ENCODE assay signal across 1 cellular context in the genomic region with DNA sequence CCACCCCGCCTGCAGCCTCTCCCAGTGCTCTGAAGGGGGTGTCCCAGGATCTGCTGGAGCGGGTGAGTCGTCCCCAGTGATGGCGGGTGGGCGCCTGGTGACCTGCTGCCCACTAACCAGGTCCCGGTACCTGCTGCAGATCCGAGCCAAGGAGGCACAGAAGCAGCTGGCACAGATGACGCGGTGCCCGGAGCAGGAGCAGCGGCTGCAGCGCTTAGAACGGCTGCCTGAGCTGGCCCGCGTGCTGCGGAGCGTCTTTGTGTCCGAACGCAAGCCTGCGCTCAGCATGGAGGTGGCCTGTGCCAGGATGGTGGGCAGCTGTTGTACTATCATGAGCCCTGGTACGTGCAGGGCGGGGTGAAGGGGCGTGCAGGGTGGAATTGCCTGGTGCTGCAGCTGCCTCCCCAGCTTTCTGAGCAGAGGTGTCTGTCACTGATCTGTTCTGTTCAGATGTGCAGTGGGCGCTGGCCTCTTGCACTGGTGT.
TF ChIP-seq lines count a peak whose summit lies in the region.

No MANE protein-coding gene starts in this region.

TF ChIP-seq in HepG2, 621 proteins besides CTCF, POLR2A, EP300 and RAD21 (continued from another document):
- TF ChIP-seq, protein P1, sequence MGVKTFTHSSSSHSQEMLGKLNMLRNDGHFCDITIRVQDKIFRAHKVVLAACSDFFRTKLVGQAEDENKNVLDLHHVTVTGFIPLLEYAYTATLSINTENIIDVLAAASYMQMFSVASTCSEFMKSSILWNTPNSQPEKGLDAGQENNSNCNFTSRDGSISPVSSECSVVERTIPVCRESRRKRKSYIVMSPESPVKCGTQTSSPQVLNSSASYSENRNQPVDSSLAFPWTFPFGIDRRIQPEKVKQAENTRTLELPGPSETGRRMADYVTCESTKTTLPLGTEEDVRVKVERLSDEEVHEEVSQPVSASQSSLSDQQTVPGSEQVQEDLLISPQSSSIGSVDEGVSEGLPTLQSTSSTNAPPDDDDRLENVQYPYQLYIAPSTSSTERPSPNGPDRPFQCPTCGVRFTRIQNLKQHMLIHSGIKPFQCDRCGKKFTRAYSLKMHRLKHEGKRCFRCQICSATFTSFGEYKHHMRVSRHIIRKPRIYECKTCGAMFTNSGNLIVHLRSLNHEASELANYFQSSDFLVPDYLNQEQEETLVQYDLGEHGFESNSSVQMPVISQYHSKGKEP (CRISPR knock-in tag; IDR thresholded peaks at IDR 0.05), result no peak
- TF ChIP-seq SOX6 (IDR thresholded peaks at IDR 0.05) (no peak), SOX6 (CRISPR knock-in tag; IDR thresholded peaks at IDR 0.05) (0 out of 2 replicates have a peak, but pooled peaks have one; percentile 27), HNRNPL (IDR thresholded peaks at IDR 0.05; ENCODE audit: low read depth, low read length) (0 out of 2 replicates have a peak, but pooled peaks have one; percentile 38), ZNF841 (CRISPR knock-in tag; IDR thresholded peaks at IDR 0.05; ENCODE audit: borderline replicate concordance) (no peak), FOSL2 (CRISPR knock-in tag; IDR thresholded peaks at IDR 0.05) (0 out of 2 replicates have a peak, but pooled peaks have one; percentile 3), ZNF253 (CRISPR knock-in tag; IDR thresholded peaks at IDR 0.05; ENCODE audit: borderline replicate concordance) (0 out of 2 replicates have a peak, but pooled peaks have one; percentile 28), GTF2F1 (IDR thresholded peaks at IDR 0.05; ENCODE audit: low read length) (no peak), CREM (IDR thresholded peaks at IDR 0.05) (no peak), CREM (CRISPR knock-in tag; IDR thresholded peaks at IDR 0.05) (no peak), SMAD1 (CRISPR knock-in tag; IDR thresholded peaks at IDR 0.05; ENCODE audit: borderline replicate concordance, low read depth) (no peak), TARDBP (CRISPR knock-in tag; IDR thresholded peaks at IDR 0.05) (0 out of 2 replicates have a peak, but pooled peaks have one; percentile 26), RBFOX2 (IDR thresholded peaks at IDR 0.05; ENCODE audit: low read depth, low read length) (peak; percentile 77), GABPB1 (CRISPR knock-in tag; IDR thresholded peaks at IDR 0.05) (peak; percentile 16; the same call in 1 of the 2 replicates), ZBTB7A (CRISPR knock-in tag; IDR thresholded peaks at IDR 0.05) (peak; percentile 35; the same call in 1 of the 2 replicates), POLR2G (IDR thresholded peaks at IDR 0.05; ENCODE audit: low read depth, low read length) (peak; percentile 57; the same call in 1 of the 2 replicates), ZC3H13 (CRISPR knock-in tag; IDR thresholded peaks at IDR 0.05) (0 out of 2 replicates have a peak, but pooled peaks have one; percentile 29), SRSF1 (optimal IDR thresholded peaks at IDR 0.05; ENCODE audit: low read depth, low read length) (peak; percentile 40), YY1 (IDR thresholded peaks at IDR 0.05; ENCODE audit: insufficient read depth, insufficient replicate concordance, low read depth, low read length) (no peak), NFRKB (IDR thresholded peaks at IDR 0.05) (no peak)
- TF ChIP-seq, protein P2, sequence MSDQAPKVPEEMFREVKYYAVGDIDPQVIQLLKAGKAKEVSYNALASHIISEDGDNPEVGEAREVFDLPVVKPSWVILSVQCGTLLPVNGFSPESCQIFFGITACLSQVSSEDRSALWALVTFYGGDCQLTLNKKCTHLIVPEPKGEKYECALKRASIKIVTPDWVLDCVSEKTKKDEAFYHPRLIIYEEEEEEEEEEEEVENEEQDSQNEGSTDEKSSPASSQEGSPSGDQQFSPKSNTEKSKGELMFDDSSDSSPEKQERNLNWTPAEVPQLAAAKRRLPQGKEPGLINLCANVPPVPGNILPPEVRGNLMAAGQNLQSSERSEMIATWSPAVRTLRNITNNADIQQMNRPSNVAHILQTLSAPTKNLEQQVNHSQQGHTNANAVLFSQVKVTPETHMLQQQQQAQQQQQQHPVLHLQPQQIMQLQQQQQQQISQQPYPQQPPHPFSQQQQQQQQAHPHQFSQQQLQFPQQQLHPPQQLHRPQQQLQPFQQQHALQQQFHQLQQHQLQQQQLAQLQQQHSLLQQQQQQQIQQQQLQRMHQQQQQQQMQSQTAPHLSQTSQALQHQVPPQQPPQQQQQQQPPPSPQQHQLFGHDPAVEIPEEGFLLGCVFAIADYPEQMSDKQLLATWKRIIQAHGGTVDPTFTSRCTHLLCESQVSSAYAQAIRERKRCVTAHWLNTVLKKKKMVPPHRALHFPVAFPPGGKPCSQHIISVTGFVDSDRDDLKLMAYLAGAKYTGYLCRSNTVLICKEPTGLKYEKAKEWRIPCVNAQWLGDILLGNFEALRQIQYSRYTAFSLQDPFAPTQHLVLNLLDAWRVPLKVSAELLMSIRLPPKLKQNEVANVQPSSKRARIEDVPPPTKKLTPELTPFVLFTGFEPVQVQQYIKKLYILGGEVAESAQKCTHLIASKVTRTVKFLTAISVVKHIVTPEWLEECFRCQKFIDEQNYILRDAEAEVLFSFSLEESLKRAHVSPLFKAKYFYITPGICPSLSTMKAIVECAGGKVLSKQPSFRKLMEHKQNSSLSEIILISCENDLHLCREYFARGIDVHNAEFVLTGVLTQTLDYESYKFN (CRISPR knock-in tag; conservative IDR thresholded peaks at IDR 0.05), result no peak
- TF ChIP-seq, protein P3, sequence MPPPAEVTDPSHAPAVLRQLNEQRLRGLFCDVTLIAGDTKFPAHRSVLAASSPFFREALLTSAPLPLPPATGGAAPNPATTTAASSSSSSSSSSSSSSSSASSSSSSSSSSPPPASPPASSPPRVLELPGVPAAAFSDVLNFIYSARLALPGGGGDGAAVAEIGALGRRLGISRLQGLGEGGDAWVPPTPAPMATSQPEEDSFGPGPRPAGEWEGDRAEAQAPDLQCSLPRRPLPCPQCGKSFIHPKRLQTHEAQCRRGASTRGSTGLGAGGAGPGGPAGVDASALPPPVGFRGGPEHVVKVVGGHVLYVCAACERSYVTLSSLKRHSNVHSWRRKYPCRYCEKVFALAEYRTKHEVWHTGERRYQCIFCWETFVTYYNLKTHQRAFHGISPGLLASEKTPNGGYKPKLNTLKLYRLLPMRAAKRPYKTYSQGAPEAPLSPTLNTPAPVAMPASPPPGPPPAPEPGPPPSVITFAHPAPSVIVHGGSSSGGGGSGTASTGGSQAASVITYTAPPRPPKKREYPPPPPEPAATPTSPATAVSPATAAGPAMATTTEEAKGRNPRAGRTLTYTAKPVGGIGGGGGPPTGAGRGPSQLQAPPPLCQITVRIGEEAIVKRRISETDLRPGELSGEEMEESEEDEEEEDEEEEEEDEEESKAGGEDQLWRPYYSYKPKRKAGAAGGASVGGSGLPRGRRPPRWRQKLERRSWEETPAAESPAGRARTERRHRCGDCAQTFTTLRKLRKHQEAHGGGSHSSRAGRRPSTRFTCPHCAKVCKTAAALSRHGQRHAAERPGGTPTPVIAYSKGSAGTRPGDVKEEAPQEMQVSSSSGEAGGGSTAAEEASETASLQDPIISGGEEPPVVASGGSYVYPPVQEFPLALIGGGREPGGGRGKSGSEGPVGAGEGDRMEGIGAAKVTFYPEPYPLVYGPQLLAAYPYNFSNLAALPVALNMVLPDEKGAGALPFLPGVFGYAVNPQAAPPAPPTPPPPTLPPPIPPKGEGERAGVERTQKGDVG (CRISPR knock-in tag; IDR thresholded peaks at IDR 0.05; ENCODE audit: borderline replicate concordance), result no peak
- TF ChIP-seq, protein P4, sequence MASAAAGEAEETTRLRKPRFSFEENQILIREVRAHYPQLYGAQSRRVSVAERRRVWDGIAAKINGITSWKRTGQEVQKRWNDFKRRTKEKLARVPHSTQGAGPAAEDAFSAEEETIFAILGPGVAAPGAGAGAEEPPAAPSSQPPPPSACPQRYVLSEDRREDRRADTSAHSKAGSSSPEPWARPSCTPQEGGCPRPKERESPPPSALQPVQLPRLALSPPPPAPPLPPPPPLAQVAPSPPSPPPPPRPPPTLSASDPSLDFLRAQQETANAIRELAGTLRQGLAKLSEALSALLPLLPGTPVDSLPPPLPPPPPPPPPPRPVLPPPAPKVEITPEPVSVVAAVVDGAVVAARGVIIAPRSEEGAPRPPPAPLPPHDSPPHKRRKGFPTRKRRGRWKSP (CRISPR knock-in tag; IDR thresholded peaks at IDR 0.05), result no peak
- TF ChIP-seq, protein P5, sequence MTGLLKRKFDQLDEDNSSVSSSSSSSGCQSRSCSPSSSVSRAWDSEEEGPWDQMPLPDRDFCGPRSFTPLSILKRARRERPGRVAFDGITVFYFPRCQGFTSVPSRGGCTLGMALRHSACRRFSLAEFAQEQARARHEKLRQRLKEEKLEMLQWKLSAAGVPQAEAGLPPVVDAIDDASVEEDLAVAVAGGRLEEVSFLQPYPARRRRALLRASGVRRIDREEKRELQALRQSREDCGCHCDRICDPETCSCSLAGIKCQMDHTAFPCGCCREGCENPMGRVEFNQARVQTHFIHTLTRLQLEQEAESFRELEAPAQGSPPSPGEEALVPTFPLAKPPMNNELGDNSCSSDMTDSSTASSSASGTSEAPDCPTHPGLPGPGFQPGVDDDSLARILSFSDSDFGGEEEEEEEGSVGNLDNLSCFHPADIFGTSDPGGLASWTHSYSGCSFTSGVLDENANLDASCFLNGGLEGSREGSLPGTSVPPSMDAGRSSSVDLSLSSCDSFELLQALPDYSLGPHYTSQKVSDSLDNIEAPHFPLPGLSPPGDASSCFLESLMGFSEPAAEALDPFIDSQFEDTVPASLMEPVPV (CRISPR knock-in tag; IDR thresholded peaks at IDR 0.05), result 0 out of 2 replicates have a peak, but pooled peaks have one; percentile 58
